ENCODE assay signal across 2 cellular contexts in the genomic region with DNA sequence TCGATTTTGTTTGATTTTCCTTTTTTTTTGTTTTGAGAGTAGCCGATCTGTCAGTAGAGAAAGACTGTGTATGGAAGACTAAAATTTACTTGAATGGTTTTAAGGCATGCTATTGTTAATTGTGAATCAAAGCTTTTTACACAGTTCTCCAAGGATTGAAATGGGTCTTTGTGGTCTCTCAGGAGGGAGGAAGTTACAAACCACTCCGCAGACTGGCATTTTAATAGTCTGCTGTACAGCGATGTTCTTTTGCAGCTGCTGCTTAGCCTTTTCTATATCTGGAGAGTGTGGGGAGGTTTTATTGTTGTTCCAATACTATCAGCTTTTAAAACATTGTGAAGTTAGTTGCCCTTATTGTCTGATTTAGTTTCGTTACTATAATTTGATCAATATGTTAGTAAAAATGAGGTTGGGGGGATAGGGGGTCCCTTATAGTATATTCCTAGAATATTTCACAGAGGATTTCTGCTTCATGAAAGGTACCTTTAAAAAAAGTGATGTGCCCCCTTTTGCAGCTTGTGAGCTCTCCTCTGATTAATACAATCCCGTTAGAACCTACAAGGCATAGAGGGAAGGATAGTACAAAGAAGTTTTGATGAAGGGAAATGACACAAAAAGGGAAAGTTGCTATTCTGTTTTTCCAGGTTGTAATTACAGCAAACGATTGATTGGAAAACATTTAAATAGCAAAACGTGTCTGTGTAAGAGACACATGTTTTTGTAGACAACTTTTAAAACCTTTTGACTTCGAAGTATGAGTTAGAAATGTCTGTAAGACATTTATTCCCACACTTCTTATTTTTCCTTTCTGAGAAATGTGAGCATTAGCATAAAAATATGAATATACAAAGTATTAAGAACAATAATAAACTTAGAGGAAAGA.
TF ChIP-seq lines count a peak whose summit lies in the region.

No MANE protein-coding gene starts in this region.

TF ChIP-seq in SK-N-SH, 30 proteins besides CTCF, POLR2A, EP300 and RAD21 (continued from another document):
- TF ChIP-seq MXI1 (IDR thresholded peaks at IDR 0.05; ENCODE audit: low read depth, low read length) (no peak), SIN3A (IDR thresholded peaks at IDR 0.05; ENCODE audit: borderline replicate concordance, low read depth, low read length) (no peak), JUND (IDR thresholded peaks at IDR 0.05) (no peak), CHD2 (IDR thresholded peaks at IDR 0.05; ENCODE audit: low read length, partially characterized antibody) (no peak), GABPA (IDR thresholded peaks at IDR 0.05; ENCODE audit: low read depth) (no peak), RFX5 (IDR thresholded peaks at IDR 0.05; ENCODE audit: low read length) (no peak), TEAD4 (IDR thresholded peaks at IDR 0.05; ENCODE audit: borderline replicate concordance, insufficient read depth) (no peak), EZH2phosphoT487 (IDR thresholded peaks at IDR 0.05; ENCODE audit: borderline replicate concordance, low read depth) (no peak), FOSL2 (IDR thresholded peaks at IDR 0.05; ENCODE audit: borderline replicate concordance, low read depth) (no peak)
- TF ChIP-seq, protein P1, sequence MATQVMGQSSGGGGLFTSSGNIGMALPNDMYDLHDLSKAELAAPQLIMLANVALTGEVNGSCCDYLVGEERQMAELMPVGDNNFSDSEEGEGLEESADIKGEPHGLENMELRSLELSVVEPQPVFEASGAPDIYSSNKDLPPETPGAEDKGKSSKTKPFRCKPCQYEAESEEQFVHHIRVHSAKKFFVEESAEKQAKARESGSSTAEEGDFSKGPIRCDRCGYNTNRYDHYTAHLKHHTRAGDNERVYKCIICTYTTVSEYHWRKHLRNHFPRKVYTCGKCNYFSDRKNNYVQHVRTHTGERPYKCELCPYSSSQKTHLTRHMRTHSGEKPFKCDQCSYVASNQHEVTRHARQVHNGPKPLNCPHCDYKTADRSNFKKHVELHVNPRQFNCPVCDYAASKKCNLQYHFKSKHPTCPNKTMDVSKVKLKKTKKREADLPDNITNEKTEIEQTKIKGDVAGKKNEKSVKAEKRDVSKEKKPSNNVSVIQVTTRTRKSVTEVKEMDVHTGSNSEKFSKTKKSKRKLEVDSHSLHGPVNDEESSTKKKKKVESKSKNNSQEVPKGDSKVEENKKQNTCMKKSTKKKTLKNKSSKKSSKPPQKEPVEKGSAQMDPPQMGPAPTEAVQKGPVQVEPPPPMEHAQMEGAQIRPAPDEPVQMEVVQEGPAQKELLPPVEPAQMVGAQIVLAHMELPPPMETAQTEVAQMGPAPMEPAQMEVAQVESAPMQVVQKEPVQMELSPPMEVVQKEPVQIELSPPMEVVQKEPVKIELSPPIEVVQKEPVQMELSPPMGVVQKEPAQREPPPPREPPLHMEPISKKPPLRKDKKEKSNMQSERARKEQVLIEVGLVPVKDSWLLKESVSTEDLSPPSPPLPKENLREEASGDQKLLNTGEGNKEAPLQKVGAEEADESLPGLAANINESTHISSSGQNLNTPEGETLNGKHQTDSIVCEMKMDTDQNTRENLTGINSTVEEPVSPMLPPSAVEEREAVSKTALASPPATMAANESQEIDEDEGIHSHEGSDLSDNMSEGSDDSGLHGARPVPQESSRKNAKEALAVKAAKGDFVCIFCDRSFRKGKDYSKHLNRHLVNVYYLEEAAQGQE (IDR thresholded peaks at IDR 0.05; ENCODE audit: low read depth, low read length), result no peak
- TF ChIP-seq, protein P2, sequence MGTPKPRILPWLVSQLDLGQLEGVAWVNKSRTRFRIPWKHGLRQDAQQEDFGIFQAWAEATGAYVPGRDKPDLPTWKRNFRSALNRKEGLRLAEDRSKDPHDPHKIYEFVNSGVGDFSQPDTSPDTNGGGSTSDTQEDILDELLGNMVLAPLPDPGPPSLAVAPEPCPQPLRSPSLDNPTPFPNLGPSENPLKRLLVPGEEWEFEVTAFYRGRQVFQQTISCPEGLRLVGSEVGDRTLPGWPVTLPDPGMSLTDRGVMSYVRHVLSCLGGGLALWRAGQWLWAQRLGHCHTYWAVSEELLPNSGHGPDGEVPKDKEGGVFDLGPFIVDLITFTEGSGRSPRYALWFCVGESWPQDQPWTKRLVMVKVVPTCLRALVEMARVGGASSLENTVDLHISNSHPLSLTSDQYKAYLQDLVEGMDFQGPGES (IDR thresholded peaks at IDR 0.05; ENCODE audit: low read depth, low read length), result no peak
- TF ChIP-seq, protein P3, sequence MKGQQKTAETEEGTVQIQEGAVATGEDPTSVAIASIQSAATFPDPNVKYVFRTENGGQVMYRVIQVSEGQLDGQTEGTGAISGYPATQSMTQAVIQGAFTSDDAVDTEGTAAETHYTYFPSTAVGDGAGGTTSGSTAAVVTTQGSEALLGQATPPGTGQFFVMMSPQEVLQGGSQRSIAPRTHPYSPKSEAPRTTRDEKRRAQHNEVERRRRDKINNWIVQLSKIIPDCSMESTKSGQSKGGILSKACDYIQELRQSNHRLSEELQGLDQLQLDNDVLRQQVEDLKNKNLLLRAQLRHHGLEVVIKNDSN (IDR thresholded peaks at IDR 0.05; ENCODE audit: borderline replicate concordance, low read depth), result no peak

TF ChIP-seq in SK-N-SH treated with all-trans-retinoic acid at 6 μM for 48 hours, 23 proteins besides CTCF, POLR2A, EP300 and RAD21:
- TF ChIP-seq POU6F1 (CRISPR knock-in tag; IDR thresholded peaks at IDR 0.05; ENCODE audit: borderline replicate concordance, low read depth) (no peak), ZNF565 (CRISPR knock-in tag; conservative IDR thresholded peaks at IDR 0.05; ENCODE audit: low read depth) (no peak), BACH2 (CRISPR knock-in tag; IDR thresholded peaks at IDR 0.05; ENCODE audit: borderline replicate concordance) (no peak), PPARA (CRISPR knock-in tag; IDR thresholded peaks at IDR 0.05; ENCODE audit: borderline replicate concordance) (no peak), ARNTL (CRISPR knock-in tag; IDR thresholded peaks at IDR 0.05; ENCODE audit: borderline replicate concordance, low read depth) (no peak), ZFP3 (CRISPR knock-in tag; IDR thresholded peaks at IDR 0.05) (no peak), ZNF70 (CRISPR knock-in tag; IDR thresholded peaks at IDR 0.05) (no peak), CSDC2 (CRISPR knock-in tag; IDR thresholded peaks at IDR 0.05) (no peak), OSR1 (CRISPR knock-in tag; IDR thresholded peaks at IDR 0.05) (no peak), ZC3H10 (CRISPR knock-in tag; IDR thresholded peaks at IDR 0.05) (no peak)
- TF ChIP-seq, protein P4, sequence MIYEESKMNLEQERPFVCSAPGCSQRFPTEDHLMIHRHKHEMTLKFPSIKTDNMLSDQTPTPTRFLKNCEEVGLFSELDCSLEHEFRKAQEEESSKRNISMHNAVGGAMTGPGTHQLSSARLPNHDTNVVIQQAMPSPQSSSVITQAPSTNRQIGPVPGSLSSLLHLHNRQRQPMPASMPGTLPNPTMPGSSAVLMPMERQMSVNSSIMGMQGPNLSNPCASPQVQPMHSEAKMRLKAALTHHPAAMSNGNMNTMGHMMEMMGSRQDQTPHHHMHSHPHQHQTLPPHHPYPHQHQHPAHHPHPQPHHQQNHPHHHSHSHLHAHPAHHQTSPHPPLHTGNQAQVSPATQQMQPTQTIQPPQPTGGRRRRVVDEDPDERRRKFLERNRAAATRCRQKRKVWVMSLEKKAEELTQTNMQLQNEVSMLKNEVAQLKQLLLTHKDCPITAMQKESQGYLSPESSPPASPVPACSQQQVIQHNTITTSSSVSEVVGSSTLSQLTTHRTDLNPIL (CRISPR knock-in tag; IDR thresholded peaks at IDR 0.05; ENCODE audit: low read depth), result no peak
